9 cellular contexts compared by ENCODE assay signal in the genomic region with DNA sequence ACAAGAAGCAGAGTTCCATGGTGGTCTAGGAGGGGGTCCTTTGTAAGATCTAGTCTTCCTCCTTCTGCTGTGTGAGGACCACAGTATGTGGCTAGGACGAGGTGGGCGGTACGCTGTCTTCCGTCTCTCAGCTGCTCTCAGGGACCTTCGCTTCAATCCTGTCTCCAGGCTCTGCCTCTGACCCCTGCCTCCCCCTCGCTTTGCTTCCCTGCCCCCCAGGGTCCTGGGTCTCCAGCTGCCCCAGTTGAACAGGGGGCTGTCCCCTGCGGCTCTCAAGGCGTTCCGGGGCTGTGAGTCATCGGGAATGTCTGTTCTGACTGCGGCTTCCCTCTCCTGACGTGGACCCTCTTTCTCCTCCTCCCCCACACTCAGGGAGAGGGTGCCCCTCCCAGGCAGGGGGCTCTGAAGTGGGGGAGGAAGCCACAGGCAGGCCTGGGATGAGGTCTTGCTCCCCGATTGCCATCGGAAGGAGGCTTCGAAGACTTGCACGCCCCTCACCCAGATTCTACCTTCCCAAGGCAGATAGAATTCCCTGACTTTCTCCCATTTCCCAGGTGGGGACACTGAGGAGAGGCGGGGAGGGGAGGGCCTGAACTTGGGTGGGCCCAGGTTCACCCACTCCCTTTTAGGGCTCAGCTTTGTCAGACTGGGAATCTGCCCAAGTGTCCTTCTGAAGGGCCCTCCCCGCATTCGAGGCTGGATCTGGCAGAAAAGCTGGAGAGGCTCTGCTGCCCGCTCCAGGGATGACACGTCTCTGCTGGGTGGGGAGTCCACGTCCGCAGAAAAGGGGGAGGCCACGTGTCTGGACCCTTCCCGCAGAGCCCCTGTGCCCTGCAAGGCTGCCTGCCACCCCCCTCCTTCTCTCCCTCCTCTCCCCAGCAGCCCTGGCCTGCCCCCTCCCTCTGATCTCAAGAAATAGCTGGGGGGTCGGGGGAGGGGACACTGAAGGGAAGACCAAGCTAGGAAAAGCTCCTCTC. TPM values are rescaled to one million over a fixed set of nuclear protein-coding genes. Genes with fewer than 3 reads are reported as not detected.
DNase-seq lines count a peak whose midpoint lies in the region; ATAC-seq, FAIRE-seq and TF ChIP-seq lines count a peak whose summit lies in the region.
"Had no signal": no experiment of that assay in that cellular context is flagged by ENCODE, and none has a peak within 500 bp of the region (broad histone marks: within the 10 kb centered on the region; RNA-seq: fewer than 3 reads in every experiment).

No MANE protein-coding gene starts in this region.

- H3K4ac ChIP-seq in mesendoderm (ENCODE audit: low read depth, low read length) = peak overlapping the region; percentile 71

- FAIRE-seq in urothelium cell line (lab: Jason Lieb, UNC) = peak; percentile 85

- peak overlapping the region; percentile 95 for H2AK5ac ChIP-seq in mesendoderm (ENCODE audit: low read length)

- H2BK5ac ChIP-seq in mesendoderm (ENCODE audit: low read length) = peak overlapping the region; percentile 75

- H4K5ac ChIP-seq in mesendoderm (ENCODE audit: low read length) = no peak overlapping the region

- H3K27ac ChIP-seq in coronary artery (peak overlapping the region; percentile 76 to 98), mesendoderm (ENCODE audit: low read depth, low read length) (peak overlapping the region; percentile 70)

- no peaks in the 10 kb centered on the region for H3K79me1 ChIP-seq in mesendoderm (ENCODE audit: low read length)

- H3K36me3 ChIP-seq in mesendoderm (ENCODE audit: control insufficient read depth, insufficient read depth, low read length) = no peaks in the 10 kb centered on the region

- H3K23ac ChIP-seq in mesendoderm (ENCODE audit: low read length) = peak overlapping the region; percentile 39

- TF ChIP-seq CTCF in coronary artery (IDR thresholded peaks at IDR 0.05) = no peak

- H3K27me3 Mint-ChIP-seq in activated T-cell treated with anti-CD3 and anti-CD28 coated beads, Interleukin-2, amount 50 U/mL, for 4 hours (ENCODE audit: low read depth) = peaks cover 49% of the 10 kb centered on the region

- ATAC-seq in activated T-cell treated with anti-CD3 and anti-CD28 coated beads, Interleukin-2, amount 50 U/mL, for 4 hours = no peak
- ATAC-seq in GM19395 (IDR thresholded peaks at IDR 0.05; ENCODE audit: unreplicated experiment) (no peak), GM19035 (IDR thresholded peaks at IDR 0.05; ENCODE audit: unreplicated experiment) (no peak)

- peaks cover 25% of the 10 kb centered on the region for H3K4me1 ChIP-seq in mesendoderm (ENCODE audit: control insufficient read depth, low read depth, low read length)

- peaks cover 9% of the 10 kb centered on the region for H3K4me1 Mint-ChIP-seq in activated T-cell treated with anti-CD3 and anti-CD28 coated beads, Interleukin-2, amount 50 U/mL, for 4 hours (ENCODE audit: low read depth)

- no peaks in the 10 kb centered on the region for H3K79me2 ChIP-seq in mesendoderm (ENCODE audit: control insufficient read depth, insufficient read depth, low read length)

- no peak overlapping the region for H3K4me2 ChIP-seq in mesendoderm (ENCODE audit: low read length)

- peak; percentile 13 to 14 for DNase-seq in activated T-cell treated with anti-CD3 and anti-CD28 coated beads, Interleukin-2, amount 50 U/mL, for 48 hours
- no peak for DNase-seq in activated T-cell treated with anti-CD3 and anti-CD28 coated beads, Interleukin-2, amount 50 U/mL, for 4 hours
- DNase-seq in coronary artery (ENCODE audit: low spot score) = peak; percentile 95
- peak; percentile 96 for DNase-seq in mesendoderm
- DNase-seq in urothelium cell line (ENCODE audit: low spot score) = peak; percentile 96
- DNase-seq in activated T-cell treated with anti-CD3 and anti-CD28 coated beads, Interleukin-2, amount 50 U/mL, for 1 hour = no peak

- peak overlapping the region; percentile 7 for H2BK120ac ChIP-seq in mesendoderm (ENCODE audit: low read depth, low read length)

- H3K4me3 ChIP-seq in coronary artery (peak overlapping the region; percentile 48), mesendoderm (ENCODE audit: low read length) (no peak overlapping the region)

- H3K56ac ChIP-seq in mesendoderm (ENCODE audit: low read length) = peak overlapping the region; percentile 81

- peak overlapping the region; percentile 48 for H3K9ac ChIP-seq in mesendoderm (ENCODE audit: low read length)

- H3K27me3 ChIP-seq in mesendoderm (ENCODE audit: insufficient read depth, low read length, poor library complexity) = no peaks in the 10 kb centered on the region

- WGBS in mesendoderm (ENCODE audit: extremely low coverage, insufficient coverage, low lambda C conversion rate) = no CpG with 5 or more reads among the region's 26 CpGs

- peak overlapping the region; percentile 52 for H3K18ac ChIP-seq in mesendoderm (ENCODE audit: low read length)

- H3K9me3 Mint-ChIP-seq in activated T-cell treated with anti-CD3 and anti-CD28 coated beads, Interleukin-2, amount 50 U/mL, for 4 hours = no peaks in the 10 kb centered on the region
- H3K9me3 Mint-ChIP-seq: CD14-positive monocyte had no signal

- H3K4me3 Mint-ChIP-seq in activated T-cell treated with anti-CD3 and anti-CD28 coated beads, Interleukin-2, amount 50 U/mL, for 4 hours = no peak overlapping the region
- H3K4me3 Mint-ChIP-seq: CD14-positive monocyte had no signal

- H4K8ac ChIP-seq in mesendoderm (ENCODE audit: low read depth, low read length) = no peak overlapping the region

- no peaks in the 10 kb centered on the region for H3K36me3 Mint-ChIP-seq in activated T-cell treated with anti-CD3 and anti-CD28 coated beads, Interleukin-2, amount 50 U/mL, for 4 hours (ENCODE audit: insufficient read depth)
- H3K36me3 Mint-ChIP-seq: CD14-positive monocyte had no signal

- H2BK15ac ChIP-seq in mesendoderm (replicated peaks; ENCODE audit: low read depth) = no peak overlapping the region

RNA-seq across cellular contexts. Expression of a gene that starts 9.1 kb away (rescaled TPM):
- total RNA-seq in activated T-cell treated with anti-CD3 and anti-CD28 coated beads, Interleukin-2, amount 50 U/mL, for 4 hours = 1 to 10 TPM; 1.6 to 3.2 (median 2.8) TPM
- polyA plus RNA-seq in mesendoderm (2013, experiment 1 of 2) = 14.5 TPM
- 15.0 TPM for polyA plus RNA-seq in mesendoderm (2013, experiment 2 of 2)
- polyA plus RNA-seq: CD14-positive monocyte had no signal

RNA-seq across cellular contexts. Expression of a gene that starts 44.7 kb away (rescaled TPM):
- total RNA-seq in activated T-cell treated with anti-CD3 and anti-CD28 coated beads, Interleukin-2, amount 50 U/mL, for 4 hours = not detected
- polyA plus RNA-seq in mesendoderm (2013, experiment 1 of 2) = 0.07 TPM
- polyA plus RNA-seq in mesendoderm (2013, experiment 2 of 2) = 0.13 TPM

Comparison
In these comparisons a context has a peak if more than half of its experiments do, and no peak if none do; other contexts are left out.
1. DNase-seq: peak in activated T-cell treated with anti-CD3 and anti-CD28 coated beads, Interleukin-2, amount 50 U/mL, for 48 hours (2 of 2), coronary artery (single experiment), mesendoderm (single experiment) and urothelium cell line (single experiment); none in activated T-cell treated with anti-CD3 and anti-CD28 coated beads, Interleukin-2, amount 50 U/mL, for 4 hours (single experiment) and activated T-cell treated with anti-CD3 and anti-CD28 coated beads, Interleukin-2, amount 50 U/mL, for 1 hour (single experiment).